30 cellular contexts compared by ENCODE assay signal in genomic region chr9:132066057-132066456, GRCh38.
"Had no signal": no experiment of that assay in that cellular context is flagged by ENCODE, and none has a peak within 500 bp of the region (broad histone marks: within the 10 kb centered on the region; RNA-seq: fewer than 3 reads in every experiment).

No MANE protein-coding gene starts in this region.

- H3K4me3 ChIP-seq: dorsolateral prefrontal cortex, gastrocnemius medialis, lung, mucosa of descending colon, pancreas, right lobe of liver, smooth muscle cell, suprapubic skin, thyroid gland had no signal

- ATAC-seq: gastrocnemius medialis; left colon; mucosa of descending colon; natural killer cell treated with Interleukin-12 subunit alpha and Interleukin-12 subunit beta and Interleukin-15 and Interleukin-18, amount 100 ng/mL, for 72 hours; pancreas; right lobe of liver; stimulated activated naive CD8-positive, alpha-beta T cell treated with anti-CD3 and anti-CD28 coated beads, Interleukin-15, amount 100 ng/mL, for 72 hours had no signal

- H3K4me1 ChIP-seq: pancreas, right lobe of liver, suprapubic skin, thyroid gland had no signal

- H3K4me2 ChIP-seq: smooth muscle cell had no signal

- H3K9me3 Mint-ChIP-seq: memory B cell; mesothelial cell of epicardium; naive B cell; natural killer cell treated with Interleukin-12 subunit alpha and Interleukin-12 subunit beta and Interleukin-15 and Interleukin-18, amount 100 ng/mL, for 72 hours; neural crest cell; stimulated activated naive CD8-positive, alpha-beta T cell treated with anti-CD3 and anti-CD28 coated beads, Interleukin-15, amount 100 ng/mL, for 72 hours had no signal

- H3K27me3 Mint-ChIP-seq: memory B cell; naive B cell; natural killer cell treated with Interleukin-12 subunit alpha and Interleukin-12 subunit beta and Interleukin-15 and Interleukin-18, amount 100 ng/mL, for 72 hours; stimulated activated naive CD8-positive, alpha-beta T cell treated with anti-CD3 and anti-CD28 coated beads, Interleukin-15, amount 100 ng/mL, for 72 hours had no signal

- H3K27ac ChIP-seq: gastrocnemius medialis, neutrophil, pancreas, right lobe of liver, suprapubic skin, thyroid gland had no signal

- H3K36me3 ChIP-seq: gastrocnemius medialis, pancreas, right lobe of liver had no signal

- H3K27me3 ChIP-seq: dorsolateral prefrontal cortex, gastrocnemius medialis, neutrophil, pancreas, right lobe of liver, suprapubic skin, thyroid gland had no signal

- H3K36me3 Mint-ChIP-seq: natural killer cell treated with Interleukin-12 subunit alpha and Interleukin-12 subunit beta and Interleukin-15 and Interleukin-18, amount 100 ng/mL, for 72 hours had no signal

- H3K9me3 ChIP-seq: gastrocnemius medialis, mucosa of descending colon, neutrophil, pancreas, right lobe of liver, suprapubic skin, thyroid gland had no signal

- H3K27ac Mint-ChIP-seq: memory B cell; mesothelial cell of epicardium; natural killer cell treated with Interleukin-12 subunit alpha and Interleukin-12 subunit beta and Interleukin-15 and Interleukin-18, amount 100 ng/mL, for 72 hours had no signal

- DNase-seq: cerebellar nuclear complex; dorsolateral prefrontal cortex; effector CD4-positive, alpha-beta T cell; foreskin fibroblast; gastrocnemius medialis; head of caudate nucleus; hippocampal formation; kidney glomerular epithelial cell; left colon; mucosa of descending colon; naive B cell; pancreas; retina; right lobe of liver; stimulated activated CD4-positive, alpha-beta T cell treated with anti-CD3 and anti-CD28 coated beads, Interleukin-12 subunit alpha, Interleukin-12 subunit beta, amount 100 ng/mL, for 4 hours; stimulated activated CD4-positive, alpha-beta T cell treated with anti-CD3 and anti-CD28 coated beads, Interleukin-1b, Interleukin-23, amount 100 ng/mL, for 48 hours; stimulated activated CD4-positive, alpha-beta T cell treated with anti-CD3 and anti-CD28 coated beads, Interleukin-4, amount 100 ng/mL, for 1 hour; stimulated activated CD8-positive, alpha-beta memory T cell treated with anti-CD3 and anti-CD28 coated beads, Interleukin-4, amount 100 ng/mL, for 48 hours; stimulated activated naive CD4-positive, alpha-beta T cell; stimulated activated naive CD8-positive, alpha-beta T cell treated with anti-CD3 and anti-CD28 coated beads, Interleukin-15, amount 100 ng/mL, for 72 hours; thyroid gland; trophoblast cell had no signal

- H3K4me3 Mint-ChIP-seq: memory B cell; mesothelial cell of epicardium; naive B cell; natural killer cell treated with Interleukin-12 subunit alpha and Interleukin-12 subunit beta and Interleukin-15 and Interleukin-18, amount 100 ng/mL, for 72 hours; neural crest cell; stimulated activated naive CD8-positive, alpha-beta T cell treated with anti-CD3 and anti-CD28 coated beads, Interleukin-15, amount 100 ng/mL, for 72 hours had no signal

- H3K4me1 Mint-ChIP-seq: mesothelial cell of epicardium had no signal
